29 cellular contexts compared by ENCODE assay signal in genomic region chr3:11088066-11088465, GRCh38.
"Had no signal": no experiment of that assay in that cellular context is flagged by ENCODE, and none has a peak within 500 bp of the region (broad histone marks: within the 10 kb centered on the region; RNA-seq: fewer than 3 reads in every experiment).

No MANE protein-coding gene starts in this region.

- H3K4me3 ChIP-seq: left ventricle myocardium inferior, lung, mucosa of descending colon, psoas muscle, right atrium auricular region, right lobe of liver, smooth muscle cell, tibial nerve, uterus had no signal

- H3K27me3 Mint-ChIP-seq: memory B cell; naive thymus-derived CD4-positive, alpha-beta T cell had no signal

- H3K4me1 Mint-ChIP-seq: immature natural killer cell; memory B cell; neural crest cell; stimulated activated memory B cell treated with anti-CD40 and anti-IgM and Interleukin-4, amounts not matched to agents 10 μg/mL and 1 μg/mL and 100 μg/mL, for 72 hours; stimulated activated naive CD8-positive, alpha-beta T cell treated with anti-CD3 and anti-CD28 coated beads, Interleukin-15, amount 100 ng/mL, for 72 hours had no signal

- ATAC-seq: mucosa of descending colon; naive thymus-derived CD4-positive, alpha-beta T cell; natural killer cell treated with Interleukin-12 subunit alpha and Interleukin-12 subunit beta and Interleukin-15 and Interleukin-18, amount 100 ng/mL, for 72 hours; psoas muscle; right lobe of liver; stimulated activated memory B cell treated with anti-CD40 and anti-IgM and Interleukin-4, amounts not matched to agents 10 μg/mL and 1 μg/mL and 100 μg/mL, for 72 hours; stimulated activated naive CD8-positive, alpha-beta T cell treated with anti-CD3 and anti-CD28 coated beads, Interleukin-15, amount 100 ng/mL, for 72 hours had no signal

- DNase-seq: hippocampal formation; immature natural killer cell; kidney; left ventricle myocardium inferior; midbrain; mucosa of descending colon; naive thymus-derived CD4-positive, alpha-beta T cell; nucleus accumbens; psoas muscle; right lobe of liver; stimulated activated CD4-positive, alpha-beta T cell treated with anti-CD3 and anti-CD28 coated beads, Interleukin-1b, Interleukin-23, amount 100 ng/mL, for 48 hours; stimulated activated CD4-positive, alpha-beta T cell treated with anti-CD3 and anti-CD28 coated beads, Interleukin-2, amount 100 ng/mL, for 48 hours; stimulated activated CD4-positive, alpha-beta T cell treated with anti-CD3 and anti-CD28 coated beads, Interleukin-4, amount 100 ng/mL, for 4 hours; stimulated activated CD8-positive, alpha-beta memory T cell treated with anti-CD3 and anti-CD28 coated beads, Interleukin-4, amount 100 ng/mL, for 48 hours; stimulated activated naive CD4-positive, alpha-beta T cell treated with Interleukin-2 at 50 U/mL for 16 hours; stimulated activated naive CD8-positive, alpha-beta T cell treated with anti-CD3 and anti-CD28 coated beads, Interleukin-15, amount 100 ng/mL, for 72 hours; substantia nigra; uterus had no signal

- H3K27ac ChIP-seq: left ventricle myocardium inferior, parathyroid adenoma, psoas muscle, right atrium auricular region, right lobe of liver, tibial nerve, uterus had no signal

- H3K4me1 ChIP-seq: parathyroid adenoma, psoas muscle, right atrium auricular region, right lobe of liver had no signal

- H3K36me3 ChIP-seq: left ventricle myocardium inferior, right atrium auricular region, right lobe of liver, tibial nerve, uterus had no signal

- H3K36me3 Mint-ChIP-seq: immature natural killer cell; memory B cell; naive thymus-derived CD4-positive, alpha-beta T cell; natural killer cell treated with Interleukin-12 subunit alpha and Interleukin-12 subunit beta and Interleukin-15 and Interleukin-18, amount 100 ng/mL, for 72 hours; stimulated activated memory B cell treated with anti-CD40 and anti-IgM and Interleukin-4, amounts not matched to agents 10 μg/mL and 1 μg/mL and 100 μg/mL, for 72 hours; type B pancreatic cell had no signal

- H3K27ac Mint-ChIP-seq: immature natural killer cell; memory B cell; naive thymus-derived CD4-positive, alpha-beta T cell; natural killer cell treated with Interleukin-12 subunit alpha and Interleukin-12 subunit beta and Interleukin-15 and Interleukin-18, amount 100 ng/mL, for 72 hours; stimulated activated memory B cell treated with anti-CD40 and anti-IgM and Interleukin-4, amounts not matched to agents 10 μg/mL and 1 μg/mL and 100 μg/mL, for 72 hours; stimulated activated naive CD8-positive, alpha-beta T cell treated with anti-CD3 and anti-CD28 coated beads, Interleukin-15, amount 100 ng/mL, for 72 hours; type B pancreatic cell had no signal

- H3K79me2 ChIP-seq: parathyroid adenoma had no signal

- H2AFZ ChIP-seq: parathyroid adenoma had no signal

- H3K27me3 ChIP-seq: right atrium auricular region, right lobe of liver, tibial nerve, uterus had no signal

- H3K4me3 Mint-ChIP-seq: immature natural killer cell; memory B cell; naive thymus-derived CD4-positive, alpha-beta T cell; natural killer cell treated with Interleukin-12 subunit alpha and Interleukin-12 subunit beta and Interleukin-15 and Interleukin-18, amount 100 ng/mL, for 72 hours; neural crest cell; stimulated activated memory B cell treated with anti-CD40 and anti-IgM and Interleukin-4, amounts not matched to agents 10 μg/mL and 1 μg/mL and 100 μg/mL, for 72 hours; stimulated activated naive CD8-positive, alpha-beta T cell treated with anti-CD3 and anti-CD28 coated beads, Interleukin-15, amount 100 ng/mL, for 72 hours; type B pancreatic cell had no signal

- H3K9me3 Mint-ChIP-seq: immature natural killer cell; memory B cell; natural killer cell treated with Interleukin-12 subunit alpha and Interleukin-12 subunit beta and Interleukin-15 and Interleukin-18, amount 100 ng/mL, for 72 hours; neural crest cell; stimulated activated memory B cell treated with anti-CD40 and anti-IgM and Interleukin-4, amounts not matched to agents 10 μg/mL and 1 μg/mL and 100 μg/mL, for 72 hours; stimulated activated naive CD8-positive, alpha-beta T cell treated with anti-CD3 and anti-CD28 coated beads, Interleukin-15, amount 100 ng/mL, for 72 hours; type B pancreatic cell had no signal

- FAIRE-seq: islet of Langerhans, kidney had no signal
